ENCODE assay signal across 8 cellular contexts in the genomic region with DNA sequence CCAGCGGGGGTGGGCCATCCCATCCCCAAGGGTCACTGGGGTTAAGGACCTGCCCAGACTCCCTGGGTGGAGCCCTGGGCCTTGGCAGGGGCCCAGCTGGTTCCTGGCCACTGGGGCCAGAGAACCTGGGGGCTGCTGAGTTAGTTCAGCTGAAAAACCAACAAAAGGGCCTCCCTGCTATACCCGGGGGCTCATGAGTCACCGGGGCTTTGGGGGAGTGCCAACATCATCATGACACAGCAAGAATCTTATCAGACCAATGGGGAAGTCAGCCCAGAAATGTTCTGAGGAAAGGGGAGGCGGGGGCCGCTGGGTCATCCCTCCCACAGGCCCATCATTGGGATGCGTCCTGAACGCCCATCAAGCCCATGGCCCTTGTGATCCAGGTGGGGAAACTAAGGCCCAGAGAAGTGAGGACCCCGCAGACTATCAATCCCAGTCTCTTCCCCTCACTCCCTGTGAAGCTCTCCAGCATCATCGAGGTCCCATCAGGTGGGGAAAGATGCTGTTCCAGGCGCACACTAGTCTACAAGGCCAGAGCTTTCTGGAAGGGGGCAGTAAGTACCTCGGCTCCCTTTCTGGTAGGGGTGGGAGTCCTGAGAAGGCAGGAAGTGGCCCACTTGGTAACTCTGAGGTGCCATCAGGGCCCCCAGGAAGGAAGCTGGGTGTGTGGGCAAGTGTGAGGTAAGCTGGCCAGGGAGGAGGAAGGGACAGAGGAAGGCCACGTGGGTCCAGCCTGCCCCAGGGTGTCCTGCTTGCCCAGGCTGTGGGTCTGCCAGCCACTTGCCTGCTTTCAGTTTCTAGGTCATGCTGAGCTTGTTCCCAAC. TPM values are rescaled to one million over a fixed set of nuclear protein-coding genes. Genes with fewer than 3 reads are reported as not detected.
A peak's percentile ranks its signal among the peaks of the same experiment; 100 is the strongest.
DNase-seq lines count a peak whose midpoint lies in the region; ATAC-seq and TF ChIP-seq lines count a peak whose summit lies in the region.

No MANE protein-coding gene starts in this region.

- peak overlapping the region; percentile 72 for H3K4me3 Mint-ChIP-seq in CD8-positive, alpha-beta T cell
- peak overlapping the region; percentile 96 for H3K4me3 Mint-ChIP-seq in activated T-helper 17 cell treated with anti-CD3 and anti-CD28 coated beads, Interleukin-2, amount 50 U/mL, for 72 hours

- H3K4me1 Mint-ChIP-seq in CD8-positive, alpha-beta T cell (ENCODE audit: low read depth) = peaks cover 38% of the 10 kb centered on the region
- peaks cover 5% of the 10 kb centered on the region for H3K4me1 Mint-ChIP-seq in activated T-helper 17 cell treated with anti-CD3 and anti-CD28 coated beads, Interleukin-2, amount 50 U/mL, for 72 hours

- POLR2A ChIA-PET in CD8-positive, alpha-beta T cell (lab: Charles Lee) = interaction anchor here (1.0 to 2.6 kb wide), 3 partner anchors 82 to 171 kb away, joined by 3 to 11 read pairs (median 4); a partner anchor contains a TSS

- no peaks in the 10 kb centered on the region for H3K9me3 ChIP-seq in CD8-positive, alpha-beta T cell (ENCODE audit: low read length)

- CTCF ChIA-PET in CD8-positive, alpha-beta T cell (lab: Charles Lee) = interaction anchor here (1.2 kb wide), 1 partner anchor 10 kb away, joined by 3 read pairs; no protein-coding TSS in a partner anchor

- no peak for TF ChIP-seq CTCF in CD8-positive, alpha-beta T cell (IDR thresholded peaks at IDR 0.05)
- TF ChIP-seq CTCF in foreskin keratinocyte (conservative IDR thresholded peaks at IDR 0.05) = no peak

- H3K4me3 ChIP-seq in CD8-positive, alpha-beta T cell (ENCODE audit: low read depth, low read length) = peak overlapping the region; percentile 16

- H3K27me3 Mint-ChIP-seq in CD8-positive, alpha-beta T cell (ENCODE audit: low read depth) = no peaks in the 10 kb centered on the region
- no peaks in the 10 kb centered on the region for H3K27me3 Mint-ChIP-seq in activated T-helper 17 cell treated with anti-CD3 and anti-CD28 coated beads, Interleukin-2, amount 50 U/mL, for 72 hours

- intact Hi-C loops in CD8-positive, alpha-beta T cell (cut with DNase I, micrococcal nuclease) = no loop called here

- H3K9me3 Mint-ChIP-seq in CD8-positive, alpha-beta T cell = no peaks in the 10 kb centered on the region
- no peaks in the 10 kb centered on the region for H3K9me3 Mint-ChIP-seq in activated T-helper 17 cell treated with anti-CD3 and anti-CD28 coated beads, Interleukin-2, amount 50 U/mL, for 72 hours

- peak overlapping the region; percentile 50 for H3K27ac ChIP-seq in CD8-positive, alpha-beta T cell (ENCODE audit: low read depth, low read length)
- H3K27ac ChIP-seq in foreskin keratinocyte = peak overlapping the region; percentile 80

- H3K36me3 Mint-ChIP-seq in CD8-positive, alpha-beta T cell = peaks cover 18% of the 10 kb centered on the region
- H3K36me3 Mint-ChIP-seq in activated T-helper 17 cell treated with anti-CD3 and anti-CD28 coated beads, Interleukin-2, amount 50 U/mL, for 72 hours (ENCODE audit: low read depth) = peaks cover 35% of the 10 kb centered on the region

- DNase-seq in CD8-positive, alpha-beta T cell = peak in 4 of 7 experiments; percentile 34 to 60 (median 48)
- DNase-seq in MV-4-11 (lab: John Stamatoyannopoulos, UW) (peak; percentile 73), foreskin keratinocyte (peak in 1 of 2 donors; percentile 75), renal cortical epithelial cell (ENCODE audit: low read depth) (peak; percentile 81), iPS-NIHi11 (ENCODE audit: low spot score) (no peak)

- no peaks in the 10 kb centered on the region for H3K27me3 ChIP-seq in CD8-positive, alpha-beta T cell (ENCODE audit: insufficient read depth, low read length)
- H3K27me3 ChIP-seq in foreskin keratinocyte = no peaks in the 10 kb centered on the region

- peak; percentile 18 for ATAC-seq in CD8-positive, alpha-beta T cell
- peak; percentile 10 for ATAC-seq in activated T-helper 17 cell treated with anti-CD3 and anti-CD28 coated beads, Interleukin-2, amount 50 U/mL, for 72 hours (replicated peaks)
- ATAC-seq in foreskin keratinocyte = peak; percentile 64
- ATAC-seq in HG02870 (IDR thresholded peaks at IDR 0.05; ENCODE audit: unreplicated experiment) = no peak
- ATAC-seq in HG03342 (IDR thresholded peaks at IDR 0.05; ENCODE audit: unreplicated experiment) = no peak

- no peaks in the 10 kb centered on the region for H3K36me3 ChIP-seq in CD8-positive, alpha-beta T cell (ENCODE audit: insufficient read depth, low read length)

- H3K27ac Mint-ChIP-seq in CD8-positive, alpha-beta T cell = peak overlapping the region; percentile 87
- H3K27ac Mint-ChIP-seq in activated T-helper 17 cell treated with anti-CD3 and anti-CD28 coated beads, Interleukin-2, amount 50 U/mL, for 72 hours = peak overlapping the region; percentile 90

- peaks cover 48% of the 10 kb centered on the region for H3K4me1 ChIP-seq in CD8-positive, alpha-beta T cell (ENCODE audit: insufficient read depth, low read length)
- no peaks in the 10 kb centered on the region for H3K4me1 ChIP-seq in foreskin keratinocyte

RNA-seq across cellular contexts. Expression of a gene that starts 4.5 kb away (rescaled TPM):
- total RNA-seq in CD8-positive, alpha-beta T cell = 10 to 100 TPM; 27.5 to 31.5 TPM
- 10 to 100 TPM; 48.1 to 78.3 TPM for total RNA-seq in activated T-helper 17 cell treated with anti-CD3 and anti-CD28 coated beads, Interleukin-2, amount 50 U/mL, for 72 hours
- total RNA-seq in foreskin keratinocyte (88.2 and 94.3 TPM in 2 replicates), renal cortical epithelial cell (30.6 and 152 TPM in 2 replicates)
- 102 and 112 TPM in 2 replicates for polyA plus RNA-seq in foreskin keratinocyte

RNA-seq across cellular contexts. Expression of a gene that starts 5.3 kb away (rescaled TPM):
- total RNA-seq in CD8-positive, alpha-beta T cell = 10 to 100 TPM; 34.7 to 37.4 TPM
- total RNA-seq in activated T-helper 17 cell treated with anti-CD3 and anti-CD28 coated beads, Interleukin-2, amount 50 U/mL, for 72 hours = 10 to 100 TPM; 26.1 to 39.6 TPM
- total RNA-seq in foreskin keratinocyte = 20.1 and 21.7 TPM in 2 replicates
- polyA plus RNA-seq in foreskin keratinocyte = 23.1 and 24.9 TPM in 2 replicates
- 14.9 and 17.9 TPM in 2 replicates for total RNA-seq in renal cortical epithelial cell

RNA-seq across cellular contexts. Expression of a gene that starts 26.1 kb away (rescaled TPM):
- 10 to 100 TPM; 37.7 to 41.7 TPM for total RNA-seq in CD8-positive, alpha-beta T cell
- 10 to 100 TPM; 24.5 to 25.4 TPM for total RNA-seq in activated T-helper 17 cell treated with anti-CD3 and anti-CD28 coated beads, Interleukin-2, amount 50 U/mL, for 72 hours
- total RNA-seq in foreskin keratinocyte (23.7 and 27.1 TPM in 2 replicates), renal cortical epithelial cell (16.5 and 42.0 TPM in 2 replicates)
- 31.9 and 36.8 TPM in 2 replicates for polyA plus RNA-seq in foreskin keratinocyte

RNA-seq across cellular contexts. Expression of a gene that starts 42.8 kb away (rescaled TPM):
- not detected for total RNA-seq in CD8-positive, alpha-beta T cell
- not detected for total RNA-seq in activated T-helper 17 cell treated with anti-CD3 and anti-CD28 coated beads, Interleukin-2, amount 50 U/mL, for 72 hours
- total RNA-seq in foreskin keratinocyte (not detected in 2 replicates), renal cortical epithelial cell (not detected in 2 replicates)
- not detected in 2 replicates for polyA plus RNA-seq in foreskin keratinocyte

RNA-seq across cellular contexts. Expression of a gene that starts 51.7 kb away (rescaled TPM):
- 10 to 100 TPM; 22.3 to 23.0 TPM for total RNA-seq in CD8-positive, alpha-beta T cell
- total RNA-seq in activated T-helper 17 cell treated with anti-CD3 and anti-CD28 coated beads, Interleukin-2, amount 50 U/mL, for 72 hours = 10 to 100 TPM; 17.3 to 24.8 TPM
- 22.3 and 24.0 TPM in 2 replicates for total RNA-seq in foreskin keratinocyte
- polyA plus RNA-seq in foreskin keratinocyte = 23.4 and 25.2 TPM in 2 replicates
- total RNA-seq in renal cortical epithelial cell = 10.9 and 47.0 TPM in 2 replicates

Comparison
In these comparisons a context has a peak if more than half of its experiments do, and no peak if none do; other contexts are left out.
1. ATAC-seq: peak in CD8-positive, alpha-beta T cell (single experiment), activated T-helper 17 cell treated with anti-CD3 and anti-CD28 coated beads, Interleukin-2, amount 50 U/mL, for 72 hours (single experiment) and foreskin keratinocyte (single experiment); none in HG02870 (single experiment) and HG03342 (single experiment).